1 cellular context compared by ENCODE assay signal in genomic region chr19:48487544-48487943, GRCh38.
TF ChIP-seq lines count a peak whose summit lies in the region.

No MANE protein-coding gene starts in this region.

TF ChIP-seq in HepG2, 621 proteins besides CTCF, POLR2A, EP300 and RAD21 (continues in another document):
- TF ChIP-seq PAXIP1 (CRISPR knock-in tag; conservative IDR thresholded peaks at IDR 0.05), result peak; percentile 71
- no peak for TF ChIP-seq ZNF552 (CRISPR knock-in tag; IDR thresholded peaks at IDR 0.05; ENCODE audit: borderline replicate concordance)
- TF ChIP-seq RBM39 (IDR thresholded peaks at IDR 0.05; ENCODE audit: low read depth, low read length, poor library complexity, severe bottlenecking), result no peak
- TF ChIP-seq HNF4G (IDR thresholded peaks at IDR 0.05; ENCODE audit: borderline replicate concordance, low read depth, low read length), result peak; percentile 79
- no peak for TF ChIP-seq HNF4G (CRISPR knock-in tag; IDR thresholded peaks at IDR 0.05; ENCODE audit: borderline replicate concordance, low read depth)
- TF ChIP-seq HDAC2 (CRISPR knock-in tag; IDR thresholded peaks at IDR 0.05), result peak; percentile 43; the same call in 1 of the 2 replicates
- TF ChIP-seq ZSCAN31 (CRISPR knock-in tag; IDR thresholded peaks at IDR 0.05; ENCODE audit: low read depth), result 0 out of 2 replicates have a peak, but pooled peaks have one; percentile 32
- peak; percentile 31; the same call in 1 of the 2 replicates for TF ChIP-seq TBX2 (CRISPR knock-in tag; IDR thresholded peaks at IDR 0.05; ENCODE audit: borderline replicate concordance)
- TF ChIP-seq ZNF546 (CRISPR knock-in tag; conservative IDR thresholded peaks at IDR 0.05), result no peak
- TF ChIP-seq DPF2 (CRISPR knock-in tag; IDR thresholded peaks at IDR 0.05; ENCODE audit: borderline replicate concordance, low read depth), result no peak
- no peak for TF ChIP-seq ZBTB40 (IDR thresholded peaks at IDR 0.05)
- 0 out of 2 replicates have a peak, but pooled peaks have one; percentile 35 for TF ChIP-seq ZBTB40 (CRISPR knock-in tag; IDR thresholded peaks at IDR 0.05)
- TF ChIP-seq REXO4 (CRISPR knock-in tag; IDR thresholded peaks at IDR 0.05; ENCODE audit: borderline replicate concordance), result no peak
- TF ChIP-seq KIAA2018 (CRISPR knock-in tag; IDR thresholded peaks at IDR 0.05; ENCODE audit: borderline replicate concordance), result no peak
- TF ChIP-seq RXRA (CRISPR knock-in tag; IDR thresholded peaks at IDR 0.05), result no peak
- TF ChIP-seq DRAP1 (CRISPR knock-in tag; IDR thresholded peaks at IDR 0.05), result no peak
- peak; percentile 36; the same call in 1 of the 2 replicates for TF ChIP-seq GATAD2A (CRISPR knock-in tag; IDR thresholded peaks at IDR 0.05)
- TF ChIP-seq ZMAT5 (CRISPR knock-in tag; IDR thresholded peaks at IDR 0.05; ENCODE audit: borderline replicate concordance, low read depth), result no peak
- TF ChIP-seq ZMYM3 (CRISPR knock-in tag; IDR thresholded peaks at IDR 0.05), result peak; percentile 27; the same call in 1 of the 2 replicates
- TF ChIP-seq ZMYM2 (CRISPR knock-in tag; IDR thresholded peaks at IDR 0.05), result peak; percentile 68; the same call in 1 of the 2 replicates
- 0 out of 2 replicates have a peak, but pooled peaks have one; percentile 15 for TF ChIP-seq ZBTB7B (CRISPR knock-in tag; IDR thresholded peaks at IDR 0.05)
- TF ChIP-seq RFX1 (IDR thresholded peaks at IDR 0.05), result no peak
- peak; percentile 49; the same call in 1 of the 2 replicates for TF ChIP-seq NR2F6 (IDR thresholded peaks at IDR 0.05)
- TF ChIP-seq NR2F6 (CRISPR knock-in tag; IDR thresholded peaks at IDR 0.05), result peak; percentile 52; the same call in 1 of the 2 replicates
- TF ChIP-seq SALL1 (CRISPR knock-in tag; IDR thresholded peaks at IDR 0.05), result 0 out of 2 replicates have a peak, but pooled peaks have one; percentile 21
- no peak for TF ChIP-seq ZNF207 (IDR thresholded peaks at IDR 0.05; ENCODE audit: borderline replicate concordance)
- no peak for TF ChIP-seq CENPT (CRISPR knock-in tag; IDR thresholded peaks at IDR 0.05; ENCODE audit: low read depth)
- TF ChIP-seq NR2C2 (CRISPR knock-in tag; IDR thresholded peaks at IDR 0.05; ENCODE audit: borderline replicate concordance), result no peak
- TF ChIP-seq ZFP90 (CRISPR knock-in tag; IDR thresholded peaks at IDR 0.05; ENCODE audit: borderline replicate concordance), result no peak
- no peak for TF ChIP-seq RNF2 (conservative IDR thresholded peaks at IDR 0.05; ENCODE audit: low read depth)
- TF ChIP-seq KDM6A (CRISPR knock-in tag; IDR thresholded peaks at IDR 0.05; ENCODE audit: low read depth), result 0 out of 2 replicates have a peak, but pooled peaks have one; percentile 52
- TF ChIP-seq KLF13 (CRISPR knock-in tag; IDR thresholded peaks at IDR 0.05), result no peak
- peak; percentile 83 for TF ChIP-seq ZNF629 (CRISPR knock-in tag; conservative IDR thresholded peaks at IDR 0.05)
- peak; percentile 27 for TF ChIP-seq XRCC5 (optimal IDR thresholded peaks at IDR 0.05; ENCODE audit: low read length)
- no peak for TF ChIP-seq KDM2A (CRISPR knock-in tag; IDR thresholded peaks at IDR 0.05; ENCODE audit: borderline replicate concordance, low read depth)
- TF ChIP-seq LCORL (IDR thresholded peaks at IDR 0.05), result no peak
- peak; percentile 59; the same call in 1 of the 2 replicates for TF ChIP-seq LCORL (CRISPR knock-in tag; IDR thresholded peaks at IDR 0.05)
- TF ChIP-seq JARID2 (CRISPR knock-in tag; IDR thresholded peaks at IDR 0.05; ENCODE audit: insufficient replicate concordance), result no peak
